In the genomic region with DNA sequence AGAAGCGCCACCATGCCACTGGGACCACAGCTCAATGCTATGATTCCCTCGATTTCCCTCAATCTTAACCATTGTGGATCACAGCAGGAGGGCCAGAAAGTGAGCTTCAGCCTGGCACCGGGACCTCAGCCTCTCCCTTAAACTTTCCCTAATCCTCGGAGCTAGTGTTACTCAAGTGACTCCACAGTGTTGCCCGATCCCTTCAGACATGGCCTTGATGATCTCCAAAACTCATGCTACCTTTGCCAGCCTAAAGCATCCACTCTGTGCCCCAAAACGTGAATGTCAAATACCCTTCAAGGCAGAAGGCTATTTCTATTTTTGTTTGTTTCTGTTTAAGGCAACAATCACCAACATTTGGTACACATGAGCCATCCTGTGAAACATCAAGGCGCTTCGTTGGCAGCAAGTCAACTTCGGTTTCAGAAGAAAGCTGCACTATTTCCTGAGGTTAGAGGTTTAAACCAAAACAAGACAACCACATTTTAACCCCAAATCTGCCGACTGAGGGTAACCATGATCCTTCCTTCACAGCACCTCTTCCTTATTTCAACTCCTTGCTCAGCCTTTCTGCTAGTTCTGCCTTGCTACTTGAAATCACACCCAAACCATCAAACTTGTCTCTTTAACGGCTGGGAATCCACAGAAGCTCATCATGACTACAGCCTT, we compare ENCODE assay signal across 8 cellular contexts.
DNase-seq lines count a peak whose midpoint lies in the region; ATAC-seq and TF ChIP-seq lines count a peak whose summit lies in the region.

No MANE protein-coding gene starts in this region.

- DNase-seq in activated CD4-positive, alpha-beta T cell treated with anti-CD3 and anti-CD28 coated beads, Interleukin-2, amount 50 U/mL, for 1 hour, result peak; percentile 71
- DNase-seq in foreskin fibroblast (peak; percentile 23 to 55), left lung (no peak), NCI-H526 (lab: John Stamatoyannopoulos, UW) (no peak), NCI-H2029 (lab: John Stamatoyannopoulos, UW) (no peak), SW480 (ENCODE audit: low spot score) (no peak)

- intact Hi-C loops in left lung (cut with DNase I), result no loop called here

- no peak overlapping the region for H3K27ac ChIP-seq in left lung

- no peaks in the 10 kb centered on the region for H3K36me3 ChIP-seq in left lung

- H3K9me3 ChIP-seq in left lung, result no peaks in the 10 kb centered on the region

- H3K4me1 ChIP-seq in left lung, result peaks cover 0 to 8% of the 10 kb centered on the region in 2 donors

- peak; percentile 74 for ATAC-seq in GM19025 (IDR thresholded peaks at IDR 0.05; ENCODE audit: low read depth, unreplicated experiment)
- ATAC-seq in HG03097 (IDR thresholded peaks at IDR 0.05; ENCODE audit: low FRiP score, unreplicated experiment), result peak; percentile 75
- ATAC-seq in left lung, result no peak

- H3K27me3 ChIP-seq in left lung, result no peaks in the 10 kb centered on the region

- no peak overlapping the region for H3K4me3 ChIP-seq in foreskin fibroblast (ENCODE audit: low read depth in 1 of 2, low read length in 2 of 2)
- H3K4me3 ChIP-seq in left lung, result no peak overlapping the region

- TF ChIP-seq CTCF in foreskin fibroblast (IDR thresholded peaks at IDR 0.05; ENCODE audit: low read depth, low read length) (no peak), left lung (IDR thresholded peaks at IDR 0.05) (no peak)

Comparison
In these comparisons a context has a peak if more than half of its experiments do, and no peak if none do; other contexts are left out.
1. DNase-seq: peak in activated CD4-positive, alpha-beta T cell treated with anti-CD3 and anti-CD28 coated beads, Interleukin-2, amount 50 U/mL, for 1 hour (single experiment) and foreskin fibroblast (2 of 2); none in left lung (0 of 2), NCI-H526 (0 of 2), NCI-H2029 (single experiment) and SW480 (single experiment).